ENCODE assay signal across 8 cellular contexts in the genomic region with DNA sequence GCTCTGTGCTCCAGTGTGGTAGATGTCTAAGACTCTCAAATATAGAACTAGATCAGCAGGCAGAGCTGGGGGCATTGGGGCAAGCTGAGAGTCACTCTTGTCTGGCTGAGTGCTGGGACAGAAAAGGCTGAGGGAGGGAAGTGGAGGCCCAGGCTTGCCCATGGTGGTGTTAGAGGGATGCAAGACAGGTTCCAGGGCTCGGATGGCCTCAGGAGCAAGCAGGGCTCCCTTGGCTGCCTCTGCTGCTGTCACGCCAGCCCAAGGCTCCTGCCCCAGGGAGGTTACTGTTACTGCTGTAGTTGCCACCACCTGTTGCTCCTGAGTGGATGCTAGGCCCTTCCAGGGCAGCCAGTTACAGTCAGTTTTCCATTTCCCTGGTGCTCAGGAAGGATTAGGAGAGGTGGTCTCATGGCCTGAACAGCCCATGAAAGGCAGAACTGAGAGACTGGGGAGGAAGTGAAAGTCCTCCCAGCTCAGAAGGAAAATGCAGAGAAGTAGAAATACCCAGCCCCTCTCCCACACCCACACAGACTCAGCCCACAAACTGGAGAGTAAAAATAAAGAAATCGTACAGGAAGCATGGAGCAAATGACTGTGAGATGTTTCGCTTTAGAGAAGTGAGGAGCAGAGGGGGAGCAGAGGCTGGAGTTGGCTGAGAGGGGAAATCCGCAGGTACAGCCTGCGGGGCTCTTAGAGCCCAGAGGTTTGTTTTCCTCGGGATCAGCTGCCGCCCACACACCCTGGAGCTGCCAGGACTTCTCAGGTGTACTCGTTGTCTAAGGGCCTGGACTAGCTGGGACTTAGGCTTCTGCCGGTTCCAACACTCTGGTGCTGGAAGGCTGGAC. TPM values are rescaled to one million over a fixed set of nuclear protein-coding genes. Genes with fewer than 3 reads are reported as not detected.
DNase-seq lines count a peak whose midpoint lies in the region; ATAC-seq and TF ChIP-seq lines count a peak whose summit lies in the region.

No MANE protein-coding gene starts in this region.

- H3K9ac ChIP-seq in rectal smooth muscle tissue (ENCODE audit: low read length), result no peak overlapping the region

- H3K27me3 Mint-ChIP-seq in T-helper 1 cell treated with Interleukin-12 subunit alpha and Interleukin-12 subunit beta and Interleukin-4 antibody, amounts not matched to agents 30 μg/mL and 1 μg/mL, for 36 hours (ENCODE audit: low read depth), result no peaks in the 10 kb centered on the region
- peaks cover 4% of the 10 kb centered on the region for H3K27me3 Mint-ChIP-seq in endothelial cell (ENCODE audit: unreplicated experiment)

- no peaks in the 10 kb centered on the region for H3K9me3 ChIP-seq in left ventricle myocardium inferior (replicated peaks)

- H3K36me3 ChIP-seq in left ventricle myocardium inferior (no peaks in the 10 kb centered on the region), rectal smooth muscle tissue (ENCODE audit: control insufficient read depth, insufficient read depth, low read length) (no peaks in the 10 kb centered on the region)

- H3K4me3 ChIP-seq in left ventricle myocardium inferior, result peak overlapping the region; percentile 88
- peak overlapping the region; percentile 94 for H3K4me3 ChIP-seq in epithelial cell of esophagus (ENCODE audit: low read length)
- peak overlapping the region; percentile 92 for H3K4me3 ChIP-seq in rectal smooth muscle tissue (ENCODE audit: low read length)

- DNase-seq in left ventricle myocardium inferior (no peak), Right ventricle myocardium superior (no peak), epithelial cell of esophagus (ENCODE audit: low read depth) (peak; percentile 87), GM19240 (ENCODE audit: insufficient read length, low spot score) (no peak), endothelial cell (ENCODE audit: low spot score) (no peak)

- H3K4me3 Mint-ChIP-seq in T-helper 1 cell treated with Interleukin-12 subunit alpha and Interleukin-12 subunit beta and Interleukin-4 antibody, amounts not matched to agents 30 μg/mL and 1 μg/mL, for 36 hours, result peak overlapping the region; percentile 79
- H3K4me3 Mint-ChIP-seq in endothelial cell (ENCODE audit: unreplicated experiment), result no peak overlapping the region

- H3K27ac ChIP-seq in left ventricle myocardium inferior (replicated peaks), result peak overlapping the region; percentile 98
- peak overlapping the region; percentile 98 for H3K27ac ChIP-seq in rectal smooth muscle tissue (ENCODE audit: low read depth, low read length)

- no peaks in the 10 kb centered on the region for H3K36me3 Mint-ChIP-seq in T-helper 1 cell treated with Interleukin-12 subunit alpha and Interleukin-12 subunit beta and Interleukin-4 antibody, amounts not matched to agents 30 μg/mL and 1 μg/mL, for 36 hours (ENCODE audit: low read depth)
- H3K36me3 Mint-ChIP-seq in endothelial cell (ENCODE audit: low read depth, unreplicated experiment), result no peaks in the 10 kb centered on the region

- no peaks in the 10 kb centered on the region for H3K9me3 Mint-ChIP-seq in T-helper 1 cell treated with Interleukin-12 subunit alpha and Interleukin-12 subunit beta and Interleukin-4 antibody, amounts not matched to agents 30 μg/mL and 1 μg/mL, for 36 hours
- H3K9me3 Mint-ChIP-seq in endothelial cell (ENCODE audit: unreplicated experiment), result no peaks in the 10 kb centered on the region

- peak overlapping the region; percentile 80 for H3K27ac Mint-ChIP-seq in T-helper 1 cell treated with Interleukin-12 subunit alpha and Interleukin-12 subunit beta and Interleukin-4 antibody, amounts not matched to agents 30 μg/mL and 1 μg/mL, for 36 hours
- H3K27ac Mint-ChIP-seq in endothelial cell (ENCODE audit: unreplicated experiment), result no peak overlapping the region

- TF ChIP-seq CTCF in left ventricle myocardium inferior (IDR thresholded peaks at IDR 0.05; ENCODE audit: borderline replicate concordance) (no peak), epithelial cell of esophagus (IDR thresholded peaks at IDR 0.05; ENCODE audit: insufficient read depth, low read depth, low read length, missing control alignments) (no peak), endothelial cell (IDR thresholded peaks at IDR 0.05; ENCODE audit: unreplicated experiment) (no peak)

- H3K4me1 Mint-ChIP-seq in T-helper 1 cell treated with Interleukin-12 subunit alpha and Interleukin-12 subunit beta and Interleukin-4 antibody, amounts not matched to agents 30 μg/mL and 1 μg/mL, for 36 hours (ENCODE audit: low read depth), result peaks cover 64% of the 10 kb centered on the region
- H3K4me1 Mint-ChIP-seq in endothelial cell (ENCODE audit: unreplicated experiment), result peaks cover 11% of the 10 kb centered on the region

- H3K4me1 ChIP-seq in left ventricle myocardium inferior (peaks cover 73% of the 10 kb centered on the region), rectal smooth muscle tissue (ENCODE audit: control insufficient read depth, insufficient read depth, low read length) (peaks cover 40% of the 10 kb centered on the region)

- ATAC-seq in Right ventricle myocardium superior (ENCODE audit: poor library complexity), result no peak
- no peak for ATAC-seq in GM18909 (IDR thresholded peaks at IDR 0.05; ENCODE audit: poor library complexity, unreplicated experiment)

- H3K27me3 ChIP-seq in left ventricle myocardium inferior (ENCODE audit: low read depth), result no peaks in the 10 kb centered on the region
- H3K27me3 ChIP-seq in rectal smooth muscle tissue (ENCODE audit: control insufficient read depth, insufficient read depth, low read length), result no peaks in the 10 kb centered on the region

- intact Hi-C loops in left ventricle myocardium inferior (cut with micrococcal nuclease) (loop anchor here (10.0 kb wide), 2 partner anchors 52 to 58 kb away; no protein-coding TSS in a partner anchor), Right ventricle myocardium superior (cut with DNase I) (loop anchor here (5.0 to 10.0 kb wide), 2 partner anchors 58 to 75 kb away; no protein-coding TSS in a partner anchor)

RNA-seq across cellular contexts. Expression of a gene that starts 2.1 kb away (rescaled TPM):
- total RNA-seq in left ventricle myocardium inferior (10.5 TPM), Right ventricle myocardium superior (10.3 TPM), endothelial cell (ENCODE audit: unreplicated experiment) (1.0 TPM)
